9 cellular contexts compared by ENCODE assay signal in genomic region chr16:30777591-30778297, GRCh38. TPM values are rescaled to one million over a fixed set of nuclear protein-coding genes. Genes with fewer than 3 reads are reported as not detected.
DNase-seq lines count a peak whose midpoint lies in the region; ATAC-seq and TF ChIP-seq lines count a peak whose summit lies in the region.
"Had no signal": no experiment of that assay in that cellular context is flagged by ENCODE, and none has a peak within 500 bp of the region (broad histone marks: within the 10 kb centered on the region; RNA-seq: fewer than 3 reads in every experiment).

No MANE protein-coding gene starts in this region.

- TF ChIP-seq RAD21 in SK-N-SH (IDR thresholded peaks at IDR 0.05; ENCODE audit: low read length) = no peak

- no peak overlapping the region for H3K4ac ChIP-seq in neuronal stem cell (ENCODE audit: low read length)

- no peak overlapping the region for H2BK12ac ChIP-seq in neuronal stem cell (ENCODE audit: low read length)

- TF ChIP-seq CTCF in SK-N-SH (IDR thresholded peaks at IDR 0.05) (no peak), breast epithelium (IDR thresholded peaks at IDR 0.05) (no peak)

- H4K91ac ChIP-seq in neuronal stem cell (ENCODE audit: low read depth, low read length, poor library complexity) = no peak overlapping the region

- H3K79me1 ChIP-seq in neuronal stem cell (ENCODE audit: low read depth, low read length) = peaks cover 5% of the 10 kb centered on the region

- H4K8ac ChIP-seq in neuronal stem cell (ENCODE audit: low read depth, low read length) = no peak overlapping the region

- ATAC-seq in SK-N-SH treated with all-trans-retinoic acid at 6 μM for 48 hours = no peak

- H3K18ac ChIP-seq in neuronal stem cell (ENCODE audit: low read length) = no peak overlapping the region

- no peak overlapping the region for H3K4me2 ChIP-seq in SK-N-SH
- no peak overlapping the region for H3K4me2 ChIP-seq in neuronal stem cell (ENCODE audit: insufficient read depth, low read length, poor library complexity, severe bottlenecking)

- no peaks in the 10 kb centered on the region for H3K9me2 ChIP-seq in SK-N-SH

- H4K20me1 ChIP-seq in SK-N-SH (ENCODE audit: insufficient read depth) = no peaks in the 10 kb centered on the region

- no peak overlapping the region for H3K4me3 ChIP-seq in SK-N-SH (ENCODE audit: low read depth in 2 of 2, low read length in 1 of 2)
- H3K4me3 ChIP-seq in breast epithelium = no peak overlapping the region
- H3K4me3 ChIP-seq in neuronal stem cell (ENCODE audit: low read length in 2 of 2) = no peak overlapping the region

- no peak overlapping the region for H3K14ac ChIP-seq in neuronal stem cell (ENCODE audit: low read length)

- peaks cover 12 to 29% of the 10 kb centered on the region in 2 experiments; a peak in 3 of 4 replicates for H3K4me1 ChIP-seq in SK-N-SH (ENCODE audit: control insufficient read depth in 1 of 2, insufficient read depth in 2 of 2, low read depth in 1 of 2, low read length in 1 of 2)
- H3K4me1 ChIP-seq in breast epithelium = no peaks in the 10 kb centered on the region
- peaks cover 12 to 18% of the 10 kb centered on the region in 2 donors for H3K4me1 ChIP-seq in neuronal stem cell (ENCODE audit: control insufficient read depth in 2 of 2, insufficient read depth in 1 of 2, low read depth in 1 of 2, low read length in 2 of 2)

- peak overlapping the region; percentile 41 for H2AK5ac ChIP-seq in neuronal stem cell (ENCODE audit: low read depth, low read length)

- no peak for TF ChIP-seq POLR2A in breast epithelium (IDR thresholded peaks at IDR 0.05)

- no peak overlapping the region for H2BK15ac ChIP-seq in neuronal stem cell (ENCODE audit: low read length)

- H3K27ac ChIP-seq in SK-N-SH (ENCODE audit: low read depth in 2 of 2, low read length in 1 of 2) (peak overlapping the region in 1 of 2 experiments; percentile 30; a peak in 1 of 4 replicates), breast epithelium (peak overlapping the region; percentile 26 to 66), neuronal stem cell (replicated peaks; ENCODE audit: low read length) (no peak overlapping the region)

- H3K9ac ChIP-seq in SK-N-SH (no peak overlapping the region), neuronal stem cell (ENCODE audit: low read depth, low read length, poor library complexity) (no peak overlapping the region)

- H3F3A ChIP-seq in SK-N-SH (replicated peaks; ENCODE audit: insufficient read depth) = peaks cover 31% of the 10 kb centered on the region

- H2AFZ ChIP-seq in SK-N-SH (ENCODE audit: low read depth) = no peak overlapping the region
- no peak overlapping the region for H2AFZ ChIP-seq in neuronal stem cell (ENCODE audit: low read length)

- H3K9me3 ChIP-seq in SK-N-SH (no peaks in the 10 kb centered on the region), breast epithelium (no peaks in the 10 kb centered on the region), neuronal stem cell (replicated peaks in 1 of 2; ENCODE audit: control insufficient read depth in 2 of 2, insufficient read depth in 1 of 2, low read depth in 1 of 2, low read length in 2 of 2) (no peaks in the 10 kb centered on the region)

- CTCF ChIA-PET in SK-N-SH (lab: Yijun Ruan, JAX) = interaction anchor here (0.6 to 1.6 kb wide), 3 partner anchors 37 to 157 kb away, joined by 3 to 6 read pairs (median 3); no protein-coding TSS in a partner anchor

- H3K23ac ChIP-seq in neuronal stem cell (ENCODE audit: low read depth, low read length, poor library complexity) = peak overlapping the region; percentile 20

- H3K27me3 ChIP-seq in SK-N-SH (ENCODE audit: insufficient read depth) = no peaks in the 10 kb centered on the region
- H3K27me3 ChIP-seq in breast epithelium = no peaks in the 10 kb centered on the region
- H3K27me3 ChIP-seq in neuronal stem cell (ENCODE audit: control insufficient read depth in 3 of 3, insufficient read depth in 3 of 3, low read depth in 1 of 3, low read length in 3 of 3) = no peaks in the 10 kb centered on the region

- 96% methylated on average over 5 of the region's 7 CpGs for WGBS in SK-N-SH (ENCODE audit: low lambda C conversion rate)
- WGBS in neuronal stem cell (ENCODE audit: extremely low coverage in 2 of 2, insufficient read length in 2 of 2, insufficient replicate concordance in 1 of 2), 2 donors = no CpG with 5 or more reads among the region's 7 CpGs

- peak overlapping the region; percentile 29 for H2BK5ac ChIP-seq in neuronal stem cell (ENCODE audit: low read length)

- intact Hi-C loops in breast epithelium (cut with DNase I; ENCODE audit: low total_unique reads) = no loop called here

- peaks cover 12 to 42% of the 10 kb centered on the region in 2 experiments for H3K36me3 ChIP-seq in SK-N-SH (replicated peaks in 1 of 2; ENCODE audit: control insufficient read depth in 1 of 2, insufficient read depth in 2 of 2, low read length in 1 of 2)
- peaks cover under 1% of the 10 kb centered on the region for H3K36me3 ChIP-seq in breast epithelium
- peaks cover 42 to 75% of the 10 kb centered on the region in 2 donors for H3K36me3 ChIP-seq in neuronal stem cell (replicated peaks in 1 of 2; ENCODE audit: control insufficient read depth in 2 of 2, insufficient read depth in 2 of 2, low read length in 2 of 2)

- 0 out of 2 replicates have a peak, but pooled peaks cover 14% of the 10 kb centered on the region for H3K79me2 ChIP-seq in SK-N-SH (ENCODE audit: insufficient read depth)

- POLR2A ChIA-PET in SK-N-SH (lab: Yijun Ruan, JAX) = interaction anchor here (0.6 to 1.7 kb wide), 5 partner anchors 13 to 115 kb away, joined by 3 to 4 read pairs (median 3); no protein-coding TSS in a partner anchor

- TF ChIP-seq EP300 in SK-N-SH (IDR thresholded peaks at IDR 0.05; ENCODE audit: borderline replicate concordance in 1 of 2, low read depth in 1 of 2, low read length in 1 of 2) = no peak

- DNase-seq in SK-N-SH (no peak), LHCN-M2 (ENCODE audit: low read depth) (peak; percentile 38), breast epithelium (ENCODE audit: low spot score in 2 of 2) (no peak), neuronal stem cell (ENCODE audit: low spot score) (no peak), NCI-H2196 (lab: John Stamatoyannopoulos, UW; ENCODE audit: unreplicated experiment) (no peak), HK-2 (ENCODE audit: unreplicated experiment) (no peak)
- no peak for DNase-seq in stimulated activated CD4-positive, alpha-beta T cell treated with anti-CD3 and anti-CD28 coated beads, Interleukin-2, amount 100 ng/mL, for 24 hours
- DNase-seq: NCI-H146 had no signal

- peak overlapping the region; percentile 12 for H2BK120ac ChIP-seq in neuronal stem cell (ENCODE audit: low read depth, low read length)

TF ChIP-seq in SK-N-SH, 30 proteins besides CTCF, POLR2A, EP300 and RAD21:
- TF ChIP-seq SIN3A (IDR thresholded peaks at IDR 0.05; ENCODE audit: borderline replicate concordance, low read depth, low read length) = no peak
- TF ChIP-seq ELF1 (IDR thresholded peaks at IDR 0.05) = 0 out of 2 replicates have a peak, but pooled peaks have one; percentile 3

TF ChIP-seq in SK-N-SH treated with all-trans-retinoic acid at 6 μM for 48 hours, 23 proteins besides CTCF, POLR2A, EP300 and RAD21:
- TF ChIP-seq ZFP30 (CRISPR knock-in tag; IDR thresholded peaks at IDR 0.05) = no peak
- TF ChIP-seq ZNF565 (CRISPR knock-in tag; conservative IDR thresholded peaks at IDR 0.05; ENCODE audit: low read depth) = no peak
- TF ChIP-seq ZNF8 (CRISPR knock-in tag; IDR thresholded peaks at IDR 0.05) = no peak

RNA-seq across cellular contexts. Expression of gene ZNF629, which starts 9.3 kb away (rescaled TPM):
- 4.7 and 5.1 TPM in 2 replicates for polyA plus RNA-seq in SK-N-SH (2012; rRNA removed)
- polyA plus RNA-seq in SK-N-SH (2012; cell fraction: cytosol; rRNA removed) = 3.3 and 4.3 TPM in 2 replicates
- polyA plus RNA-seq in SK-N-SH (2012; cell fraction: nucleus; rRNA removed) = 9.0 TPM in 2 replicates
- 20.8 and 21.0 TPM in 2 replicates for total RNA-seq in LHCN-M2 (2014; rRNA removed)
- 14.1 TPM for polyA plus RNA-seq in LHCN-M2 (2012)
- 10 to 100 TPM in 2 of 3 donors, 1 to 10 TPM in 1; 9.4 to 16.2 (median 10.5) TPM for total RNA-seq in breast epithelium
- 10.7 TPM for polyA plus RNA-seq in neuronal stem cell (2013, experiment 1 of 2)
- polyA plus RNA-seq in neuronal stem cell (2013, experiment 2 of 2) = 11.2 TPM

RNA-seq across cellular contexts. Expression of gene RNF40, which starts 15.6 kb away (rescaled TPM):
- 49.8 and 57.3 TPM in 2 replicates for polyA plus RNA-seq in SK-N-SH (2012; rRNA removed)
- 28.3 and 31.2 TPM in 2 replicates for polyA plus RNA-seq in SK-N-SH (2012; cell fraction: cytosol; rRNA removed)
- polyA plus RNA-seq in SK-N-SH (2012; cell fraction: nucleus; rRNA removed) = 87.3 and 103 TPM in 2 replicates
- total RNA-seq in LHCN-M2 (2014; rRNA removed) = 102 and 105 TPM in 2 replicates
- 68.0 TPM for polyA plus RNA-seq in LHCN-M2 (2012)
- total RNA-seq in breast epithelium = 10 to 100 TPM; 77.0 to 84.7 (median 77.3) TPM
- 35.7 TPM for polyA plus RNA-seq in neuronal stem cell (2013, experiment 1 of 2)
- 38.4 TPM for polyA plus RNA-seq in neuronal stem cell (2013, experiment 2 of 2)

RNA-seq across cellular contexts. Expression of gene CFAP119, which starts 15.9 kb away (rescaled TPM):
- polyA plus RNA-seq in SK-N-SH (2012; rRNA removed) = 28.4 and 36.5 TPM in 2 replicates
- polyA plus RNA-seq in SK-N-SH (2012; cell fraction: cytosol; rRNA removed) = 7.2 and 10.3 TPM in 2 replicates
- 230 and 287 TPM in 2 replicates for polyA plus RNA-seq in SK-N-SH (2012; cell fraction: nucleus; rRNA removed)
- total RNA-seq in LHCN-M2 (2014; rRNA removed) (4.0 and 5.1 TPM in 2 replicates), breast epithelium (10 to 100 TPM in 2 of 3 donors, 1 to 10 TPM in 1; 1.4 to 17.1 (median 13.4) TPM)
- polyA plus RNA-seq in LHCN-M2 (2012) = 4.9 TPM
- polyA plus RNA-seq in neuronal stem cell (2013, experiment 1 of 2) = 7.2 TPM
- polyA plus RNA-seq in neuronal stem cell (2013, experiment 2 of 2) = 7.6 TPM

RNA-seq across cellular contexts. Expression of gene PHKG2, which starts 29.5 kb away (rescaled TPM):
- polyA plus RNA-seq in SK-N-SH (2012; rRNA removed) = 45.8 and 54.2 TPM in 2 replicates
- 17.3 and 21.5 TPM in 2 replicates for polyA plus RNA-seq in SK-N-SH (2012; cell fraction: cytosol; rRNA removed)
- 194 and 207 TPM in 2 replicates for polyA plus RNA-seq in SK-N-SH (2012; cell fraction: nucleus; rRNA removed)
- 39.8 and 42.3 TPM in 2 replicates for total RNA-seq in LHCN-M2 (2014; rRNA removed)
- 27.4 TPM for polyA plus RNA-seq in LHCN-M2 (2012)
- 10 to 100 TPM; 28.5 to 38.8 (median 35.7) TPM for total RNA-seq in breast epithelium
- 22.6 TPM for polyA plus RNA-seq in neuronal stem cell (2013, experiment 1 of 2)
- polyA plus RNA-seq in neuronal stem cell (2013, experiment 2 of 2) = 21.7 TPM
